25 cellular contexts compared by ENCODE assay signal in genomic region chr20:20371133-20371532, GRCh38. TPM values are rescaled to one million over a fixed set of nuclear protein-coding genes. Genes with fewer than 3 reads are reported as not detected.
DNase-seq lines count a peak whose midpoint lies in the region; ATAC-seq, FAIRE-seq and TF ChIP-seq lines count a peak whose summit lies in the region.
"Had no signal": no experiment of that assay in that cellular context is flagged by ENCODE, and none has a peak within 500 bp of the region (broad histone marks: within the 10 kb centered on the region; RNA-seq: fewer than 3 reads in every experiment).

No MANE protein-coding gene starts in this region.

- peaks cover 13% of the 10 kb centered on the region; the same call in 1 of the 2 replicates for H3K4me1 ChIP-seq in H9 (ENCODE audit: insufficient read depth, low read length)
- no peaks in the 10 kb centered on the region for H3K4me1 ChIP-seq in endothelial cell of umbilical vein (ENCODE audit: control insufficient read depth, extremely low read depth, insufficient read depth, low read length)

- DNase-seq in NCI-H446 (lab: John Stamatoyannopoulos, UW): peak; percentile 21 to 34
- no peak for DNase-seq in NCI-H446 treated with DMSO at 0.1 percent for 48 hours (lab: John Stamatoyannopoulos, UW)
- DNase-seq in H9: no peak
- DNase-seq in NCI-H524 (lab: John Stamatoyannopoulos, UW): peak; percentile 61 to 91
- DNase-seq in endothelial cell of umbilical vein (ENCODE audit: low read depth, low spot score): no peak
- DNase-seq in osteocyte (ENCODE audit: extremely low spot score, unreplicated experiment): no peak
- no peak for DNase-seq in sciatic nerve (ENCODE audit: low spot score)
- no peak for DNase-seq in naive thymus-derived CD8-positive, alpha-beta T cell
- DNase-seq: ACHN; activated CD4-positive, alpha-beta T cell treated with anti-CD3 and anti-CD28 coated beads, Interleukin-2, amount 50 U/mL, for 1 hour; activated T-cell treated with anti-CD3 and anti-CD28 coated beads, Interleukin-2, amount 50 U/mL, for 48 hours; esophagus squamous epithelium; immature natural killer cell; sigmoid colon; stomach; SW 1271 had no signal

- CTCF ChIA-PET in endothelial cell of umbilical vein (lab: Charles Lee): interaction anchor here (1.1 to 1.9 kb wide), 2 partner anchors 8 to 12 kb away, joined by 4 to 6 read pairs; no protein-coding TSS in a partner anchor

- H3K27me3 Mint-ChIP-seq in H9 (ENCODE audit: low read depth) (peaks cover 87% of the 10 kb centered on the region), osteocyte (ENCODE audit: unreplicated experiment) (peaks cover 73% of the 10 kb centered on the region)
- peaks cover 31 to 72% (median 55%) of the 10 kb centered on the region in 5 donors for H3K27me3 Mint-ChIP-seq in naive thymus-derived CD8-positive, alpha-beta T cell

- H3K23me2 ChIP-seq in H9 (ENCODE audit: insufficient read length, low read depth, low read length, poor library complexity, severe bottlenecking): peaks cover 21% of the 10 kb centered on the region

- TF ChIP-seq CTCF in H9 (conservative IDR thresholded peaks at IDR 0.05): no peak
- no peak for TF ChIP-seq CTCF in endothelial cell of umbilical vein (IDR thresholded peaks at IDR 0.05; ENCODE audit: extremely low read depth in 1 of 2, insufficient read depth in 1 of 2, low read depth in 1 of 2, low read length in 2 of 2)
- TF ChIP-seq CTCF in osteocyte (IDR thresholded peaks at IDR 0.05): no peak

- TF ChIP-seq POLR2A in endothelial cell of umbilical vein (IDR thresholded peaks at IDR 0.05; ENCODE audit: low read depth, low read length): no peak

- H3K23ac ChIP-seq in H9 (ENCODE audit: insufficient read length, low read depth, low read length): no peak overlapping the region

- no peak overlapping the region for H4K91ac ChIP-seq in H9 (ENCODE audit: insufficient read length, low read depth, low read length)

- H2AK5ac ChIP-seq in H9 (ENCODE audit: insufficient read length, low read length): no peak overlapping the region

- H3K18ac ChIP-seq in H9 (ENCODE audit: insufficient read length, low read depth, low read length): no peak overlapping the region

- H3K27me3 ChIP-seq in H9 (ENCODE audit: insufficient read depth, low read length) (peaks cover 19% of the 10 kb centered on the region; the same call in 1 of the 2 replicates), endothelial cell of umbilical vein (ENCODE audit: control insufficient read depth in 2 of 2, insufficient read depth in 2 of 2, low read length in 2 of 2) (peaks cover 68 to 86% of the 10 kb centered on the region in 2 experiments)

- H2BK12ac ChIP-seq in H9 (ENCODE audit: insufficient read length, low read depth, low read length): peak overlapping the region; percentile 17

- no peak overlapping the region for H2BK20ac ChIP-seq in H9 (ENCODE audit: low read depth, low read length, poor library complexity, severe bottlenecking)

- peaks cover 43 to 46% of the 10 kb centered on the region in 2 experiments for H3K4me1 Mint-ChIP-seq in H9
- H3K4me1 Mint-ChIP-seq in osteocyte (ENCODE audit: unreplicated experiment): peaks cover 7% of the 10 kb centered on the region
- peaks cover 5 to 10% (median 8%) of the 10 kb centered on the region in 4 donors for H3K4me1 Mint-ChIP-seq in naive thymus-derived CD8-positive, alpha-beta T cell

- BruUV-seq in endothelial cell of umbilical vein (replicated peaks; lab: Mats Ljungman, UMichigan): no TSS peak

- no CpG with 5 or more reads among the region's 6 CpGs for WGBS in H9 (ENCODE audit: extremely low coverage, insufficient read length, low lambda C conversion rate)

- H3K27ac ChIP-seq in H9 (ENCODE audit: insufficient read length, low read depth, low read length): no peak overlapping the region
- H3K27ac ChIP-seq in endothelial cell of umbilical vein (ENCODE audit: insufficient read depth, low read depth, low read length): no peak overlapping the region
- H3K27ac ChIP-seq: C4-2B, esophagus squamous epithelium, sigmoid colon, stomach had no signal

- H3K79me2 ChIP-seq in H9 (ENCODE audit: insufficient read depth, low read length) (no peaks in the 10 kb centered on the region), endothelial cell of umbilical vein (ENCODE audit: control insufficient read depth, insufficient read depth, low read length) (no peaks in the 10 kb centered on the region)

- no peak overlapping the region for H2BK120ac ChIP-seq in H9 (ENCODE audit: low read depth, low read length, poor library complexity, severe bottlenecking)

- H3K9me1 ChIP-seq in endothelial cell of umbilical vein (replicated peaks; ENCODE audit: control insufficient read depth, extremely low read depth, insufficient read depth, low read length): no peaks in the 10 kb centered on the region

- H3K36me3 ChIP-seq in endothelial cell of umbilical vein (ENCODE audit: control insufficient read depth in 2 of 2, extremely low read depth in 1 of 2, insufficient read depth in 2 of 2, low read length in 2 of 2): no peaks in the 10 kb centered on the region
- H3K36me3 ChIP-seq: esophagus squamous epithelium, sigmoid colon, stomach had no signal

- H4K5ac ChIP-seq in H9 (ENCODE audit: insufficient read length, low read depth, low read length): no peak overlapping the region

- H3K4ac ChIP-seq in H9 (ENCODE audit: low read depth, low read length): no peak overlapping the region

- H3K9ac ChIP-seq in H9 (ENCODE audit: extremely low read depth, insufficient read length, low read length) (no peak overlapping the region), endothelial cell of umbilical vein (replicated peaks; ENCODE audit: extremely low read depth, insufficient read depth, low read length) (no peak overlapping the region)

- H3K9me3 Mint-ChIP-seq in H9 (peaks cover 0 to 2% of the 10 kb centered on the region in 2 experiments; a peak in 3 of 5 replicates), osteocyte (ENCODE audit: unreplicated experiment) (no peaks in the 10 kb centered on the region)
- H3K9me3 Mint-ChIP-seq in naive thymus-derived CD8-positive, alpha-beta T cell: peaks cover 0 to 3% (median 0%) of the 10 kb centered on the region in 9 donors

- no peak overlapping the region for H3K56ac ChIP-seq in H9 (ENCODE audit: insufficient read length, low read depth, low read length)

- H3K27ac Mint-ChIP-seq in H9 (peak overlapping the region in 1 of 3 experiments; percentile 46; a peak in 1 of 7 replicates), osteocyte (ENCODE audit: unreplicated experiment) (no peak overlapping the region)
- H3K27ac Mint-ChIP-seq in naive thymus-derived CD8-positive, alpha-beta T cell: no peak overlapping the region
- H3K27ac Mint-ChIP-seq: immature natural killer cell had no signal

- no peak for ATAC-seq in sciatic nerve
- no peak for ATAC-seq in naive thymus-derived CD8-positive, alpha-beta T cell
- ATAC-seq: Right ventricle myocardium inferior had no signal

- dilution Hi-C loops in endothelial cell of umbilical vein (cut with MboI; ENCODE audit: extremely low pct_ligation_motif_present, low sequenced_read_pairs): loop anchor here (10.0 kb wide), 1 partner anchor 144 kb away; no protein-coding TSS in a partner anchor

- no peaks in the 10 kb centered on the region for H3K79me1 ChIP-seq in H9 (ENCODE audit: insufficient read depth, low read depth, low read length, poor library complexity, severe bottlenecking)

- H3K4me3 ChIP-seq in endothelial cell of umbilical vein (replicated peaks in 1 of 3; ENCODE audit: insufficient read depth in 1 of 3, low read depth in 1 of 3, low read length in 3 of 3): no peak overlapping the region
- H3K4me3 ChIP-seq: esophagus squamous epithelium, sigmoid colon, stomach had no signal

- no peak overlapping the region for H4K8ac ChIP-seq in H9 (replicated peaks; ENCODE audit: insufficient read length, low read depth, low read length)

- H3K4me2 ChIP-seq in H9 (ENCODE audit: insufficient read depth, insufficient read length, low read length): peak overlapping the region; percentile 43
- no peak overlapping the region for H3K4me2 ChIP-seq in endothelial cell of umbilical vein (ENCODE audit: insufficient read depth, low read length)

- no peaks in the 10 kb centered on the region for H4K20me1 ChIP-seq in H9 (ENCODE audit: control insufficient read depth, insufficient read depth, insufficient read length)
- H4K20me1 ChIP-seq in endothelial cell of umbilical vein (replicated peaks; ENCODE audit: control insufficient read depth, extremely low read depth, insufficient read depth, low read length): no peaks in the 10 kb centered on the region

- no peak overlapping the region for H2AFZ ChIP-seq in H9 (ENCODE audit: low read length)
- no peak overlapping the region for H2AFZ ChIP-seq in endothelial cell of umbilical vein (ENCODE audit: low read depth, low read length)

- H3K9me3 ChIP-seq in H9 (ENCODE audit: control insufficient read depth, low read depth, low read length) (no peaks in the 10 kb centered on the region), endothelial cell of umbilical vein (replicated peaks; ENCODE audit: control insufficient read depth, insufficient read depth, low read length) (no peaks in the 10 kb centered on the region)
- H3K9me3 ChIP-seq: esophagus squamous epithelium, sigmoid colon, stomach had no signal

- FAIRE-seq in endothelial cell of umbilical vein (lab: Jason Lieb, UNC): no peak
- FAIRE-seq: bronchial epithelial cell, TTC549 had no signal

- H3K4me3 Mint-ChIP-seq in H9 (peak overlapping the region; percentile 13 to 22; a peak in 2 of 5 replicates), osteocyte (ENCODE audit: unreplicated experiment) (no peak overlapping the region)
- no peak overlapping the region for H3K4me3 Mint-ChIP-seq in naive thymus-derived CD8-positive, alpha-beta T cell

- no peak overlapping the region for H3K14ac ChIP-seq in H9 (ENCODE audit: insufficient read depth, low read length)

- POLR2A ChIA-PET in endothelial cell of umbilical vein (lab: Charles Lee): interaction anchor here (0.7 kb wide), 1 partner anchor 932 kb away, joined by 5 read pairs; the partner anchor contains the start of gene XRN2
- POLR2A ChIA-PET in naive thymus-derived CD8-positive, alpha-beta T cell (lab: Charles Lee): no interaction called here

- intact Hi-C loops in endothelial cell of umbilical vein (cut with micrococcal nuclease) (no loop called here), sciatic nerve (cut with DNase I) (no loop called here)

- H3K36me3 Mint-ChIP-seq in H9 (ENCODE audit: insufficient read depth in 1 of 3, low read depth in 3 of 3): no peaks in the 10 kb centered on the region; a peak in 2 of 7 replicates
- no peaks in the 10 kb centered on the region for H3K36me3 Mint-ChIP-seq in osteocyte (ENCODE audit: unreplicated experiment)
- peaks cover 0 to 5% (median 5%) of the 10 kb centered on the region in 3 donors for H3K36me3 Mint-ChIP-seq in naive thymus-derived CD8-positive, alpha-beta T cell

- no peak overlapping the region for H2BK5ac ChIP-seq in H9 (ENCODE audit: insufficient read length, low read length)

- H2BK15ac ChIP-seq in H9 (ENCODE audit: low read depth, low read length): no peak overlapping the region

- no peak overlapping the region for H3T11ph ChIP-seq in H9 (ENCODE audit: low read length)

RNA-seq across cellular contexts. Expression of gene INSM1, which starts 3.2 kb away (rescaled TPM):
- 0.81 and 0.83 TPM in 2 replicates for total RNA-seq in H9 (2021)
- not detected in 2 replicates for total RNA-seq in endothelial cell of umbilical vein
- polyA plus RNA-seq in endothelial cell of umbilical vein: not detected in 2 replicates
- polyA plus RNA-seq in endothelial cell of umbilical vein (2011; cell fraction: cytosol; rRNA removed): not detected in 2 replicates
- not detected in 2 replicates for polyA plus RNA-seq in endothelial cell of umbilical vein (2011; cell fraction: nucleus; rRNA removed)
- not detected in 2 replicates for polyA plus RNA-seq in endothelial cell of umbilical vein (2012)
- not detected in 2 replicates for polyA minus RNA-seq in endothelial cell of umbilical vein
- polyA minus RNA-seq in endothelial cell of umbilical vein (2011; cell fraction: cytosol; rRNA and poly(A)+ RNA removed): not detected
- polyA minus RNA-seq in endothelial cell of umbilical vein (2011; cell fraction: nucleus; rRNA and poly(A)+ RNA removed): not detected in 2 replicates
- not detected in 2 replicates for total RNA-seq in osteocyte
- not detected for total RNA-seq in sciatic nerve
- not detected for total RNA-seq in naive thymus-derived CD8-positive, alpha-beta T cell
- polyA plus RNA-seq in naive thymus-derived CD8-positive, alpha-beta T cell: not detected
- total RNA-seq: bronchial epithelial cell, esophagus squamous epithelium, glomerular endothelial cell, liver, mucosa of gallbladder, omental fat pad, Right ventricle myocardium inferior, urinary bladder had no signal
- polyA plus RNA-seq: immature natural killer cell, liver had no signal

Comparison
In these comparisons a context has a peak if more than half of its experiments do, and no peak if none do; other contexts are left out.
1. DNase-seq: peak in NCI-H446 (2 of 2) and NCI-H524 (2 of 2); none in NCI-H446 treated with DMSO at 0.1 percent for 48 hours (single experiment), H9 (single experiment), endothelial cell of umbilical vein (single experiment), osteocyte (single experiment), sciatic nerve (single experiment) and naive thymus-derived CD8-positive, alpha-beta T cell (0 of 10).
2. H3K4me3 Mint-ChIP-seq: peak in H9 (2 of 2); none in osteocyte (single experiment) and naive thymus-derived CD8-positive, alpha-beta T cell (0 of 10).